In genomic region chr9:13675638-13676000, GRCh38 we compare ENCODE assay signal across 22 cellular contexts.
DNase-seq lines count a peak whose midpoint lies in the region; ATAC-seq and TF ChIP-seq lines count a peak whose summit lies in the region.
"Had no signal": no experiment of that assay in that cellular context is flagged by ENCODE, and none has a peak within 500 bp of the region (broad histone marks: within the 10 kb centered on the region; RNA-seq: fewer than 3 reads in every experiment).

No MANE protein-coding gene starts in this region.

- H3K4me3 ChIP-seq in prostate gland, result no peak overlapping the region
- H3K4me3 ChIP-seq in naive thymus-derived CD4-positive, alpha-beta T cell (ENCODE audit: low read length), result no peak overlapping the region
- H3K4me3 ChIP-seq: SJSA1 had no signal

- no peak overlapping the region for H3K4me3 Mint-ChIP-seq in nephron progenitor cell
- H3K4me3 Mint-ChIP-seq in naive thymus-derived CD4-positive, alpha-beta T cell, result no peak overlapping the region
- H3K4me3 Mint-ChIP-seq: IgD-negative memory B cell had no signal

- no peak overlapping the region for H3K27ac ChIP-seq in prostate gland
- no peak overlapping the region for H3K27ac ChIP-seq in naive thymus-derived CD4-positive, alpha-beta T cell (ENCODE audit: low read depth, low read length)
- H3K27ac ChIP-seq: C4-2B, SJSA1 had no signal

- no peaks in the 10 kb centered on the region for H3K4me1 ChIP-seq in prostate gland (replicated peaks)
- no peaks in the 10 kb centered on the region for H3K4me1 ChIP-seq in naive thymus-derived CD4-positive, alpha-beta T cell (ENCODE audit: control insufficient read depth in 2 of 2, insufficient read depth in 2 of 2, low read length in 2 of 2)
- H3K4me1 ChIP-seq: SJSA1 had no signal

- peaks cover 18% of the 10 kb centered on the region for H3K4me1 Mint-ChIP-seq in nephron progenitor cell
- no peaks in the 10 kb centered on the region for H3K4me1 Mint-ChIP-seq in naive thymus-derived CD4-positive, alpha-beta T cell
- H3K4me1 Mint-ChIP-seq: IgD-negative memory B cell had no signal

- intact Hi-C loops in Right ventricle myocardium superior (cut with DNase I) (no loop called here), cardiac septum (cut with DNase I) (no loop called here), left cardiac atrium (cut with DNase I) (no loop called here), prostate gland (cut with DNase I) (no loop called here)
- intact Hi-C loops in naive thymus-derived CD4-positive, alpha-beta T cell (cut with micrococcal nuclease), result no loop called here

- H3K27ac Mint-ChIP-seq in nephron progenitor cell, result peak overlapping the region; percentile 94
- H3K27ac Mint-ChIP-seq in naive thymus-derived CD4-positive, alpha-beta T cell, result no peak overlapping the region
- H3K27ac Mint-ChIP-seq: IgD-negative memory B cell had no signal

- ATAC-seq in Right ventricle myocardium superior (ENCODE audit: poor library complexity) (peak; percentile 94), left cardiac atrium (peak; percentile 27 to 53)
- ATAC-seq in naive thymus-derived CD4-positive, alpha-beta T cell, result no peak
- ATAC-seq: Panc1 had no signal

- DNase-seq in Right ventricle myocardium superior (no peak), cardiac septum (ENCODE audit: low spot score) (no peak), left cardiac atrium (no peak), nephron progenitor cell (no peak), prostate gland (ENCODE audit: low spot score) (no peak), AG20443 (ENCODE audit: low spot score) (no peak)
- no peak for DNase-seq in naive thymus-derived CD4-positive, alpha-beta T cell
- DNase-seq: 8988T, AML-193, EL, GF-D8, H7, NCI-H1105, NCI-H146, NCI-H2029, NCI-H2227 treated with DMSO at 0.1 percent for 48 hours, NCI-H510A treated with DMSO at 0.1 percent for 48 hours, NCI-H774 had no signal

- CTCF ChIA-PET in naive thymus-derived CD4-positive, alpha-beta T cell (lab: Charles Lee), result no interaction called here

- H3K36me3 ChIP-seq in prostate gland, result no peaks in the 10 kb centered on the region
- H3K36me3 ChIP-seq in naive thymus-derived CD4-positive, alpha-beta T cell (ENCODE audit: control insufficient read depth in 2 of 3, insufficient read depth in 3 of 3, low read length in 3 of 3), result no peaks in the 10 kb centered on the region
- H3K36me3 ChIP-seq: SJSA1 had no signal

- peaks cover 3% of the 10 kb centered on the region for H3K27me3 Mint-ChIP-seq in nephron progenitor cell (ENCODE audit: low read depth, poor library complexity)
- no peaks in the 10 kb centered on the region for H3K27me3 Mint-ChIP-seq in naive thymus-derived CD4-positive, alpha-beta T cell
- H3K27me3 Mint-ChIP-seq: IgD-negative memory B cell had no signal

- TF ChIP-seq POLR2A in prostate gland (IDR thresholded peaks at IDR 0.05), result no peak

- H3K36me3 Mint-ChIP-seq in nephron progenitor cell (ENCODE audit: low read depth), result no peaks in the 10 kb centered on the region
- no peaks in the 10 kb centered on the region for H3K36me3 Mint-ChIP-seq in naive thymus-derived CD4-positive, alpha-beta T cell
- H3K36me3 Mint-ChIP-seq: IgD-negative memory B cell had no signal

- POLR2A ChIA-PET in naive thymus-derived CD4-positive, alpha-beta T cell (lab: Charles Lee), result no interaction called here

- H3K9me3 Mint-ChIP-seq in nephron progenitor cell, result peaks cover 6% of the 10 kb centered on the region
- peaks cover 0 to 30% (median 2%) of the 10 kb centered on the region in 11 donors for H3K9me3 Mint-ChIP-seq in naive thymus-derived CD4-positive, alpha-beta T cell

- TF ChIP-seq CTCF in nephron progenitor cell (IDR thresholded peaks at IDR 0.05) (no peak), prostate gland (IDR thresholded peaks at IDR 0.05) (no peak)

- H3K9me3 ChIP-seq in prostate gland, result no peaks in the 10 kb centered on the region
- peaks cover 0 to 5% (median 0%) of the 10 kb centered on the region in 3 experiments for H3K9me3 ChIP-seq in naive thymus-derived CD4-positive, alpha-beta T cell (ENCODE audit: control insufficient read depth in 2 of 3, low read length in 3 of 3)
- H3K9me3 ChIP-seq: SJSA1 had no signal

- H3K27me3 ChIP-seq in prostate gland (replicated peaks; ENCODE audit: insufficient read depth), result no peaks in the 10 kb centered on the region
- no peaks in the 10 kb centered on the region for H3K27me3 ChIP-seq in naive thymus-derived CD4-positive, alpha-beta T cell (ENCODE audit: control insufficient read depth in 2 of 2, insufficient read depth in 2 of 2, low read length in 2 of 2)
- H3K27me3 ChIP-seq: SJSA1 had no signal

- WGBS in prostate gland, result 57% methylated on average over 2 of the region's 2 CpGs
